In genomic region chr5:173472784-173473278, GRCh38 we compare ENCODE assay signal across 10 cellular contexts.
DNase-seq lines count a peak whose midpoint lies in the region; ATAC-seq and TF ChIP-seq lines count a peak whose summit lies in the region.
"Had no signal": no experiment of that assay in that cellular context is flagged by ENCODE, and none has a peak within 500 bp of the region (broad histone marks: within the 10 kb centered on the region; RNA-seq: fewer than 3 reads in every experiment).

No MANE protein-coding gene starts in this region.

- H3K18ac ChIP-seq in mesenchymal stem cell (ENCODE audit: low read depth in 1 of 2, low read length in 2 of 2) = peak overlapping the region; percentile 86 to 87

- no peak for TF ChIP-seq POLR2A in testis (IDR thresholded peaks at IDR 0.05)
- TF ChIP-seq POLR2A in GM18505 (IDR thresholded peaks at IDR 0.05; ENCODE audit: borderline replicate concordance, extremely low read depth, insufficient read depth, insufficient read length) = no peak

- no peaks in the 10 kb centered on the region for H3K36me3 Mint-ChIP-seq in endodermal cell (ENCODE audit: low read depth)

- TF ChIP-seq CTCF in endodermal cell (conservative IDR thresholded peaks at IDR 0.05) (no peak), testis (IDR thresholded peaks at IDR 0.05) (no peak)

- H4K8ac ChIP-seq in mesenchymal stem cell (ENCODE audit: low read length) = peak overlapping the region; percentile 78

- H3K4me1 ChIP-seq in endodermal cell (ENCODE audit: control insufficient read depth, insufficient read depth, low read length) (no peaks in the 10 kb centered on the region), mesenchymal stem cell (ENCODE audit: control insufficient read depth, insufficient read depth, low read depth, low read length) (peaks cover 14% of the 10 kb centered on the region), testis (peaks cover 21% of the 10 kb centered on the region)

- peak overlapping the region; percentile 88 for H3K27ac ChIP-seq in endodermal cell (ENCODE audit: low read depth, low read length)
- H3K27ac ChIP-seq in mesenchymal stem cell (ENCODE audit: low read length, poor library complexity, severe bottlenecking) = peak overlapping the region; percentile 88
- peak overlapping the region; percentile 73 to 78 for H3K27ac ChIP-seq in testis

- H2AFZ ChIP-seq in mesenchymal stem cell (ENCODE audit: low read depth, low read length) = no peak overlapping the region

- peak overlapping the region; percentile 89 for H2BK120ac ChIP-seq in mesenchymal stem cell (ENCODE audit: low read depth, low read length)

- H3K9me3 ChIP-seq in MG63 (no peaks in the 10 kb centered on the region), endodermal cell (ENCODE audit: control insufficient read depth, low read length) (no peaks in the 10 kb centered on the region), mesenchymal stem cell (ENCODE audit: control insufficient read depth, low read length) (no peaks in the 10 kb centered on the region), testis (no peaks in the 10 kb centered on the region)

- H2AK5ac ChIP-seq in mesenchymal stem cell (ENCODE audit: low read length, severe bottlenecking) = peak overlapping the region; percentile 36

- peak overlapping the region; percentile 49 for H2BK15ac ChIP-seq in mesenchymal stem cell (ENCODE audit: low read depth, poor library complexity, severe bottlenecking)

- H3K36me3 ChIP-seq in MG63 (no peaks in the 10 kb centered on the region), endodermal cell (ENCODE audit: control insufficient read depth, insufficient read depth, low read length) (no peaks in the 10 kb centered on the region), mesenchymal stem cell (ENCODE audit: control insufficient read depth in 1 of 2, insufficient read depth in 2 of 2, low read depth in 1 of 2, low read length in 2 of 2) (no peaks in the 10 kb centered on the region), testis (ENCODE audit: low read depth, missing control alignments) (no peaks in the 10 kb centered on the region)

- peak overlapping the region in 1 of 2 experiments; percentile 34 for H3K23ac ChIP-seq in mesenchymal stem cell (ENCODE audit: low read length in 2 of 2)

- H3K27me3 ChIP-seq in MG63 = no peaks in the 10 kb centered on the region
- H3K27me3 ChIP-seq in endodermal cell (ENCODE audit: control insufficient read depth, insufficient read depth, low read length, poor library complexity, severe bottlenecking) = no peaks in the 10 kb centered on the region
- no peaks in the 10 kb centered on the region for H3K27me3 ChIP-seq in mesenchymal stem cell (ENCODE audit: control insufficient read depth in 1 of 2, insufficient read depth in 1 of 2, low read length in 2 of 2)
- H3K27me3 ChIP-seq in testis = no peaks in the 10 kb centered on the region

- H2BK5ac ChIP-seq in mesenchymal stem cell (ENCODE audit: low read depth, low read length, poor library complexity, severe bottlenecking) = no peak overlapping the region

- H4K91ac ChIP-seq in mesenchymal stem cell (ENCODE audit: low read length) = peak overlapping the region; percentile 96

- peak overlapping the region; percentile 57 to 87 for H3K4ac ChIP-seq in mesenchymal stem cell (ENCODE audit: low read depth in 1 of 2, low read length in 2 of 2)

- H3K4me2 ChIP-seq in mesenchymal stem cell (ENCODE audit: low read length, poor library complexity, severe bottlenecking) = no peak overlapping the region

- intact Hi-C loops in testis (cut with DNase I; ENCODE audit: low total_unique reads) = no loop called here

- peak overlapping the region; percentile 34 to 89 for H2BK12ac ChIP-seq in mesenchymal stem cell (ENCODE audit: low read length in 2 of 2)

- H3K9me3 Mint-ChIP-seq in endodermal cell = no peaks in the 10 kb centered on the region
- H3K9me3 Mint-ChIP-seq: activated CD8-positive, alpha-beta T cell treated with anti-CD3 and anti-CD28 coated beads for 36 hours; activated naive CD8-positive, alpha-beta T cell treated with anti-CD3 and anti-CD28 coated beads, Interleukin-2, amount 50 U/mL, for 24 hours had no signal

- no peak overlapping the region for H3K27ac Mint-ChIP-seq in endodermal cell
- H3K27ac Mint-ChIP-seq: activated CD8-positive, alpha-beta T cell treated with anti-CD3 and anti-CD28 coated beads for 36 hours; activated naive CD8-positive, alpha-beta T cell treated with anti-CD3 and anti-CD28 coated beads, Interleukin-2, amount 50 U/mL, for 24 hours had no signal

- H3K4me3 Mint-ChIP-seq in endodermal cell = no peak overlapping the region
- H3K4me3 Mint-ChIP-seq: activated CD8-positive, alpha-beta T cell treated with anti-CD3 and anti-CD28 coated beads for 36 hours; activated naive CD8-positive, alpha-beta T cell treated with anti-CD3 and anti-CD28 coated beads, Interleukin-2, amount 50 U/mL, for 24 hours had no signal

- no peak overlapping the region for H3K14ac ChIP-seq in mesenchymal stem cell (ENCODE audit: low read length in 2 of 2)

- peak; percentile 79 for DNase-seq in MG63
- DNase-seq in endodermal cell = no peak
- DNase-seq in mesenchymal stem cell = no peak
- peak; percentile 23 for DNase-seq in testis
- DNase-seq: activated CD8-positive, alpha-beta T cell treated with anti-CD3 and anti-CD28 coated beads for 36 hours; activated naive CD8-positive, alpha-beta T cell treated with anti-CD3 and anti-CD28 coated beads, Interleukin-2, amount 50 U/mL, for 24 hours had no signal

- H3K4me3 ChIP-seq in MG63 (no peak overlapping the region), endodermal cell (ENCODE audit: low read length) (no peak overlapping the region), mesenchymal stem cell (ENCODE audit: insufficient read depth in 1 of 2, low read depth in 1 of 2, low read length in 2 of 2) (no peak overlapping the region), testis (no peak overlapping the region)

- H3K79me1 ChIP-seq in mesenchymal stem cell (replicated peaks; ENCODE audit: low read length, poor library complexity, severe bottlenecking) = no peaks in the 10 kb centered on the region

- H3K9ac ChIP-seq in endodermal cell (ENCODE audit: extremely low read depth, low read length, poor library complexity, severe bottlenecking) = no peak overlapping the region
- peak overlapping the region; percentile 28 for H3K9ac ChIP-seq in mesenchymal stem cell (ENCODE audit: low read length)

- H3K27me3 Mint-ChIP-seq in endodermal cell (ENCODE audit: insufficient read depth) = peaks cover 4% of the 10 kb centered on the region

- 67 to 96% methylated on average over 1 to 3 of the region's 3 CpGs for WGBS in endodermal cell (ENCODE audit: insufficient coverage in 1 of 2, insufficient read length in 1 of 2), 2 experiments
- 92% methylated on average over 2 of the region's 3 CpGs for WGBS in mesenchymal stem cell
- WGBS in testis, 2 donors = 52 to 70% methylated on average over 3 of the region's 3 CpGs

- ATAC-seq in GM19452 (IDR thresholded peaks at IDR 0.05; ENCODE audit: unreplicated experiment) = no peak
- no peak for ATAC-seq in GM18505 (IDR thresholded peaks at IDR 0.05; ENCODE audit: unreplicated experiment)
- no peak for ATAC-seq in HG02759 (IDR thresholded peaks at IDR 0.05; ENCODE audit: unreplicated experiment)
- ATAC-seq in GM21528 (IDR thresholded peaks at IDR 0.05; ENCODE audit: low FRiP score, unreplicated experiment) = no peak
- ATAC-seq: activated CD8-positive, alpha-beta T cell treated with anti-CD3 and anti-CD28 coated beads for 36 hours; activated naive CD8-positive, alpha-beta T cell treated with anti-CD3 and anti-CD28 coated beads, Interleukin-2, amount 50 U/mL, for 24 hours had no signal

- peaks cover 2% of the 10 kb centered on the region for H3K4me1 Mint-ChIP-seq in endodermal cell
- H3K4me1 Mint-ChIP-seq: activated naive CD8-positive, alpha-beta T cell treated with anti-CD3 and anti-CD28 coated beads, Interleukin-2, amount 50 U/mL, for 24 hours had no signal

Comparison
In these comparisons a context has a peak if more than half of its experiments do, and no peak if none do; other contexts are left out.
1. DNase-seq: peak in MG63 (single experiment) and testis (single experiment); none in endodermal cell (single experiment) and mesenchymal stem cell (single experiment).
2. Peak in every context shown above with its lines, with median percentiles within 50 percentile points of each other: H3K27ac ChIP-seq.